19 cellular contexts compared by ENCODE assay signal in the genomic region with DNA sequence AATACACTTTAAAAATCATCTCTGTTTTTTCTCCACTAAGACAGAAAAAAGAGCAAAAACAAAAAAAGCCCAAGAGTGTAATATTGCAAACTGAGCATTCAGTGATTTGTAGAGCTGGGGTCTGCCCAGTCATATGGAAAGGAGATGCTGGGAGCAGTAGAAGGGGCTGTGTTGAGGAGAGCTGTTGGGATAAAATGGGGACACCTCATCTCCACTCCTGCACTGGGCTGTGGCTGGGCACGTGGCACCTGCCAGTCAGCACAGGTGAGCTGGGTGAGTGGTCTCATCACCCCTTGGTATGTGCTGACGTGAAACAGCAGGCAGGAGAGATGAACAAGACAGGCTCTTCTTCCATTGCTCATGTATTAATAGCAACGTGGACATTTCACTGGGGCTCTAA.
"Had no signal": no experiment of that assay in that cellular context is flagged by ENCODE, and none has a peak within 500 bp of the region (broad histone marks: within the 10 kb centered on the region; RNA-seq: fewer than 3 reads in every experiment).

No MANE protein-coding gene starts in this region.

- H3K9me3 Mint-ChIP-seq: naive B cell; nephron; stimulated activated effector memory CD8-positive, alpha-beta T cell treated with anti-CD3 and anti-CD28 coated beads, Interleukin-12 subunit alpha, Interleukin-12 subunit beta, amount 100 ng/mL, for 72 hours; type B pancreatic cell had no signal

- FAIRE-seq: frontal cortex had no signal

- H3K4me3 Mint-ChIP-seq: naive B cell; nephron; stimulated activated effector memory CD8-positive, alpha-beta T cell treated with anti-CD3 and anti-CD28 coated beads, Interleukin-12 subunit alpha, Interleukin-12 subunit beta, amount 100 ng/mL, for 72 hours; type B pancreatic cell had no signal

- H3K36me3 Mint-ChIP-seq: stimulated activated effector memory CD8-positive, alpha-beta T cell treated with anti-CD3 and anti-CD28 coated beads, Interleukin-12 subunit alpha, Interleukin-12 subunit beta, amount 100 ng/mL, for 72 hours; type B pancreatic cell had no signal

- DNase-seq: dorsolateral prefrontal cortex; effector CD8-positive, alpha-beta T cell; hippocampal formation; mesendoderm; naive B cell; psoas muscle; retina; right lobe of liver; stimulated activated CD4-positive, alpha-beta T cell treated with anti-CD3 and anti-CD28 coated beads, Interleukin-4, amount 100 ng/mL, for 1 hour; stimulated activated CD8-positive, alpha-beta memory T cell treated with anti-CD3 and anti-CD28 coated beads, Interleukin-4, amount 100 ng/mL, for 48 hours; stimulated activated naive CD8-positive, alpha-beta T cell treated with anti-CD3 and anti-CD28 coated beads, Interleukin-15, Interleukin-2, amounts not matched to agents 100 U/mL and 50 U/mL, for 24 hours; thyroid gland; uterus had no signal

- H3K4me1 Mint-ChIP-seq: nephron had no signal

- H3K27ac Mint-ChIP-seq: nephron; stimulated activated effector memory CD8-positive, alpha-beta T cell treated with anti-CD3 and anti-CD28 coated beads, Interleukin-12 subunit alpha, Interleukin-12 subunit beta, amount 100 ng/mL, for 72 hours; type B pancreatic cell had no signal

- ATAC-seq: esophagus mucosa; heart left ventricle; psoas muscle; right lobe of liver; stimulated activated effector memory CD8-positive, alpha-beta T cell treated with anti-CD3 and anti-CD28 coated beads, Interleukin-12 subunit alpha, Interleukin-12 subunit beta, amount 100 ng/mL, for 72 hours; stimulated activated naive CD8-positive, alpha-beta T cell treated with anti-CD3 and anti-CD28 coated beads, Interleukin-15, Interleukin-2, amounts not matched to agents 100 U/mL and 50 U/mL, for 24 hours had no signal

- H3K27me3 Mint-ChIP-seq: naive B cell had no signal
